In genomic region chr19:2509096-2509495, GRCh38 we compare ENCODE assay signal across 2 cellular contexts.
A peak's percentile ranks its signal among the peaks of the same experiment; 100 is the strongest.
TF ChIP-seq lines count a peak whose summit lies in the region.

No MANE protein-coding gene starts in this region.

TF ChIP-seq in HepG2, 621 proteins besides CTCF, POLR2A, EP300 and RAD21:
- TF ChIP-seq ZBTB14 (CRISPR knock-in tag; IDR thresholded peaks at IDR 0.05) (no peak), KDM2A (CRISPR knock-in tag; IDR thresholded peaks at IDR 0.05; ENCODE audit: borderline replicate concordance, low read depth) (no peak), ZNF629 (CRISPR knock-in tag; conservative IDR thresholded peaks at IDR 0.05) (no peak), KLF11 (CRISPR knock-in tag; IDR thresholded peaks at IDR 0.05) (no peak), ZBTB40 (IDR thresholded peaks at IDR 0.05) (0 out of 2 replicates have a peak, but pooled peaks have one; percentile 10), ZBTB40 (CRISPR knock-in tag; IDR thresholded peaks at IDR 0.05) (no peak), GZF1 (CRISPR knock-in tag; IDR thresholded peaks at IDR 0.05) (no peak)

TF ChIP-seq in IMR-90, 13 proteins besides CTCF, POLR2A, EP300 and RAD21:
- no peak for TF ChIP-seq NFE2L2 (IDR thresholded peaks at IDR 0.05; ENCODE audit: low read depth, low read length)
TF ChIP-seq in IMR-90: peak in this region for 0.
